Comparison of ENCODE assay signal across 7 cellular contexts in the genomic region with DNA sequence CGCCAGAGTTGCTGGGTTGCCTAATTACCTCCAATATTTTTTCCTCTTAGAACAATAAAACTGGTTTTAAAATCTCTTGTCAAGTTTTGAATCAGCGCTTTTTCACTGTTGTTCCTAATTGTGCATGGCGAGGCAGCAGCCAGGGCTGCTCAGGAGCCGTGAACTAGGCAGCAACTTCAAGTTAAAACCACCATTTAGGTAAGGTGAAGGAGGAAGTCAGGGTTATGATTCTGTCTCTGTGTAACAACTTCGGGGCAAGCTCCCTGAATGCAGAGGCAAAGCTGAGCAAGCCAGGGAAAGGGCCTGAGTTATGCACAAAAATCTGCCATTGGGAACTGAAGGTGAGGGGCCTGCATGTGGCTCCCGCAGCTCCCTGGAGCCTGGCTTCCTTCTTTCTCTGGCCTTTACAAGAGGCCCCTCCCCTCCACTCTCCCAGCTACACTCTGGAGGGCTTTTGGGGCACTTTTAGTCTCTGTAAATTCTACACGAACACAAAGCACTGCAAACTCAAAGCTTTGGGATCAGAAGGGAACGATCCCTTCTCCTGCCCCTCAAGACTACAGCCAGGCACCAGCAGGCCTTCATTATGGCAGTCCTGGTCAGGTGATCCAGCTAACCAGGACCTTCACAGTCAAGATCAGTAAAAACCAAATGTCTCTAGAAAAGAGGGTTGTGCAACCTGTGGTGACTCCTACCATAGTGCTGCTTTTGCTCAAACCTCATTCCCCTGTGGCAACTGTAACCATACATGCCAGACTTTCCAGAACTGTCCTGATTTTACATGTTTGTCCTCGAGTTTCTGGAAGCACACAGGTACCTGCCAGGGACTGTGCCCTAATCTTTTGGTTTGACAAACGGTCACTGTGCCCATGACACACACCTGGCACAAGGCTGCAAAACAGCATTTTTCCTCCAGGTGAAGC.
A peak's percentile ranks its signal among the peaks of the same experiment; 100 is the strongest.
DNase-seq lines count a peak whose midpoint lies in the region; ATAC-seq and TF ChIP-seq lines count a peak whose summit lies in the region.

No MANE protein-coding gene starts in this region.

- CTCF ChIA-PET in activated CD8-positive, alpha-beta T cell treated with anti-CD3 and anti-CD28 coated beads, Interleukin-2, amount 10 ng/mL, durations not matched to agents 7 days and 5 days (lab: Charles Lee): interaction anchor here (0.9 to 4.9 kb wide), 12 partner anchors 9 to 55 kb away, joined by 3 to 36 read pairs (median 7); a partner anchor contains a TSS

- H3K36me3 Mint-ChIP-seq in activated CD8-positive, alpha-beta T cell treated with anti-CD3 and anti-CD28 coated beads, Interleukin-2, amount 10 ng/mL, durations not matched to agents 7 days and 5 days (ENCODE audit: low read depth): peaks cover 37% of the 10 kb centered on the region

- peak; percentile 29 for DNase-seq in HT-29 (ENCODE audit: low spot score)
- DNase-seq in activated CD8-positive, alpha-beta T cell treated with anti-CD3 and anti-CD28 coated beads, Interleukin-2, amount 10 ng/mL, durations not matched to agents 7 days and 5 days: peak; percentile 38
- DNase-seq in right atrium auricular region (ENCODE audit: low spot score): no peak
- peak; percentile 67 for DNase-seq in stromal cell of bone marrow (ENCODE audit: low read depth)
- no peak for DNase-seq in SHP77 (lab: John Stamatoyannopoulos, UW)
- no peak for DNase-seq in pons (ENCODE audit: low spot score)
- DNase-seq in NCI-H128 (lab: John Stamatoyannopoulos, UW; ENCODE audit: unreplicated experiment): no peak

- peak overlapping the region; percentile 95 for H3K4me3 Mint-ChIP-seq in activated CD8-positive, alpha-beta T cell treated with anti-CD3 and anti-CD28 coated beads, Interleukin-2, amount 10 ng/mL, durations not matched to agents 7 days and 5 days

- peak overlapping the region; percentile 94 for H3K27ac Mint-ChIP-seq in activated CD8-positive, alpha-beta T cell treated with anti-CD3 and anti-CD28 coated beads, Interleukin-2, amount 10 ng/mL, durations not matched to agents 7 days and 5 days

- H3K36me3 ChIP-seq in right atrium auricular region: no peaks in the 10 kb centered on the region

- H3K9me3 Mint-ChIP-seq in activated CD8-positive, alpha-beta T cell treated with anti-CD3 and anti-CD28 coated beads, Interleukin-2, amount 10 ng/mL, durations not matched to agents 7 days and 5 days (ENCODE audit: insufficient read depth): no peaks in the 10 kb centered on the region

- no peaks in the 10 kb centered on the region for H3K9me3 ChIP-seq in right atrium auricular region

- no peaks in the 10 kb centered on the region for H3K27me3 ChIP-seq in right atrium auricular region

- peaks cover 4 to 62% of the 10 kb centered on the region in 2 donors for H3K4me1 ChIP-seq in right atrium auricular region

- no peak overlapping the region for H3K4me3 ChIP-seq in right atrium auricular region

- peak overlapping the region; percentile 96 to 99 for H3K27ac ChIP-seq in right atrium auricular region

- H3K27me3 Mint-ChIP-seq in activated CD8-positive, alpha-beta T cell treated with anti-CD3 and anti-CD28 coated beads, Interleukin-2, amount 10 ng/mL, durations not matched to agents 7 days and 5 days (ENCODE audit: low read depth): no peaks in the 10 kb centered on the region

- peak; percentile 14 for ATAC-seq in activated CD8-positive, alpha-beta T cell treated with anti-CD3 and anti-CD28 coated beads, Interleukin-2, amount 10 ng/mL, durations not matched to agents 7 days and 5 days

- H3K4me1 Mint-ChIP-seq in activated CD8-positive, alpha-beta T cell treated with anti-CD3 and anti-CD28 coated beads, Interleukin-2, amount 10 ng/mL, durations not matched to agents 7 days and 5 days (ENCODE audit: low read depth): peaks cover 58% of the 10 kb centered on the region

- no peak for TF ChIP-seq CTCF in right atrium auricular region (IDR thresholded peaks at IDR 0.05)

- POLR2A ChIA-PET in activated CD8-positive, alpha-beta T cell treated with anti-CD3 and anti-CD28 coated beads, Interleukin-2, amount 10 ng/mL, durations not matched to agents 7 days and 5 days (lab: Charles Lee): interaction anchor here (0.9 to 7.7 kb wide), 8 partner anchors 8 to 115 kb away, joined by 3 to 177 read pairs (median 26); a partner anchor contains a TSS

Comparison
In these comparisons a context has a peak if more than half of its experiments do, and no peak if none do; other contexts are left out.
1. DNase-seq: peak in HT-29 (single experiment), activated CD8-positive, alpha-beta T cell treated with anti-CD3 and anti-CD28 coated beads, Interleukin-2, amount 10 ng/mL, durations not matched to agents 7 days and 5 days (single experiment) and stromal cell of bone marrow (single experiment); none in right atrium auricular region (single experiment), SHP77 (0 of 2), pons (single experiment) and NCI-H128 (single experiment).